In the genomic region with DNA sequence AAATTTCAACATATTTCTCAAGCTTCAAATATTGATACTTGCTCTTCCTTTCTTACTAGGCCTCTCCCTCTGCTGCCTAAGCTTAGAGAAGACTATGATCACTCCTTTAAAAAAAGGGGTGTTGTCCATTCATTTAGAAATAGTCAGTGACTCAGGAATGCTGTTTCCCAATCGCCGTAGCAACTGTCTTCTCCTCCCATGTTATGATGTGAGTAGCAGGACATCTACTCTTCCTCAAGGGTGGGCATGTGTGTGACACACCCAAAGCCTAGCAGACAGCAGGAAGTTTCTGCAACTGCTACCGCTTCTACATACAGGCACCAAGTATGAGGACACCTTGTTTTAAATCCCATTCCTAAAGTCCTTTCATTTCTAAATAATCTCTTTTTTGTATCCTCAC, we compare ENCODE assay signal across 9 cellular contexts. TPM values are rescaled to one million over a fixed set of nuclear protein-coding genes. Genes with fewer than 3 reads are reported as not detected.
DNase-seq lines count a peak whose midpoint lies in the region; ATAC-seq and TF ChIP-seq lines count a peak whose summit lies in the region.
"Had no signal": no experiment of that assay in that cellular context is flagged by ENCODE, and none has a peak within 500 bp of the region (broad histone marks: within the 10 kb centered on the region; RNA-seq: fewer than 3 reads in every experiment).

No MANE protein-coding gene starts in this region.

- H4K20me1 ChIP-seq in BLaER1 treated with 17β-estradiol and CSF1 and Interleukin-3, amounts not matched to agents 10 nM and 100 nM, result peaks cover 0 to 20% (median 0%) of the 10 kb centered on the region in 11 experiments; a peak in 3 of 22 replicates
- H4K20me1 ChIP-seq in smooth muscle cell (ENCODE audit: low read depth), result peaks cover 24% of the 10 kb centered on the region

- peak overlapping the region; percentile 86 for H3K27ac Mint-ChIP-seq in activated CD8-positive, alpha-beta T cell treated with anti-CD3 and anti-CD28 coated beads for 36 hours
- H3K27ac Mint-ChIP-seq: nephron had no signal

- H3K27me3 Mint-ChIP-seq in activated CD8-positive, alpha-beta T cell treated with anti-CD3 and anti-CD28 coated beads for 36 hours, result no peaks in the 10 kb centered on the region

- peaks cover 83% of the 10 kb centered on the region for H3K4me1 Mint-ChIP-seq in activated CD8-positive, alpha-beta T cell treated with anti-CD3 and anti-CD28 coated beads for 36 hours (ENCODE audit: low read depth)

- CTCF ChIA-PET in activated CD8-positive, alpha-beta T cell treated with anti-CD3 and anti-CD28 coated beads for 36 hours (lab: Charles Lee), result interaction anchor here (1.3 to 9.6 kb wide), 6 partner anchors 11 to 46 kb away, joined by 3 to 132 read pairs (median 6); a partner anchor contains a TSS

- H3K36me3 Mint-ChIP-seq in activated CD8-positive, alpha-beta T cell treated with anti-CD3 and anti-CD28 coated beads for 36 hours (ENCODE audit: low read depth), result peaks cover 12% of the 10 kb centered on the region

- peak overlapping the region; percentile 51 to 82 (median 75); a peak in 21 of 22 replicates for H3K9ac ChIP-seq in BLaER1 treated with 17β-estradiol and CSF1 and Interleukin-3, amounts not matched to agents 10 nM and 100 nM
- no peak overlapping the region for H3K9ac ChIP-seq in HUES48 (ENCODE audit: low read depth, low read length)
- peak overlapping the region; percentile 51 for H3K9ac ChIP-seq in smooth muscle cell (ENCODE audit: low read depth)

- H3K27me3 ChIP-seq in BLaER1 treated with 17β-estradiol and CSF1 and Interleukin-3, amounts not matched to agents 10 nM and 100 nM, result no peaks in the 10 kb centered on the region
- H3K27me3 ChIP-seq in HUES48 (ENCODE audit: control insufficient read depth, insufficient read depth, low read length), result no peaks in the 10 kb centered on the region
- H3K27me3 ChIP-seq in smooth muscle cell (ENCODE audit: low read depth), result no peaks in the 10 kb centered on the region

- H2AFZ ChIP-seq in smooth muscle cell (ENCODE audit: low read depth), result no peak overlapping the region

- POLR2A ChIA-PET in activated CD8-positive, alpha-beta T cell treated with anti-CD3 and anti-CD28 coated beads for 36 hours (lab: Charles Lee), result interaction anchor here (0.7 to 1.8 kb wide), 3 partner anchors 11 to 16 kb away, joined by 3 to 6 read pairs (median 4); no protein-coding TSS in a partner anchor

- H3K4me3 Mint-ChIP-seq in activated CD8-positive, alpha-beta T cell treated with anti-CD3 and anti-CD28 coated beads for 36 hours, result peak overlapping the region; percentile 52
- H3K4me3 Mint-ChIP-seq: nephron had no signal

- ATAC-seq in activated CD8-positive, alpha-beta T cell treated with anti-CD3 and anti-CD28 coated beads for 36 hours, result no peak
- ATAC-seq in left cardiac atrium, result peak; percentile 85 to 96
- no peak for ATAC-seq in GM19452 (IDR thresholded peaks at IDR 0.05; ENCODE audit: unreplicated experiment)

- peaks cover 0 to 12% (median 0%) of the 10 kb centered on the region in 11 experiments; a peak in 4 of 22 replicates for H3K9me3 ChIP-seq in BLaER1 treated with 17β-estradiol and CSF1 and Interleukin-3, amounts not matched to agents 10 nM and 100 nM (replicated peaks in 1 of 11)
- H3K9me3 ChIP-seq in HUES48 (ENCODE audit: control insufficient read depth, insufficient read depth, low read length), result no peaks in the 10 kb centered on the region
- H3K9me3 ChIP-seq in smooth muscle cell (replicated peaks; ENCODE audit: low read depth), result no peaks in the 10 kb centered on the region

- H3K9me3 Mint-ChIP-seq in activated CD8-positive, alpha-beta T cell treated with anti-CD3 and anti-CD28 coated beads for 36 hours, result no peaks in the 10 kb centered on the region
- H3K9me3 Mint-ChIP-seq: nephron had no signal

- H3K4me2 ChIP-seq in BLaER1 treated with 17β-estradiol and CSF1 and Interleukin-3, amounts not matched to agents 10 nM and 100 nM, result peak overlapping the region; percentile 81 to 96 (median 91)
- H3K4me2 ChIP-seq in smooth muscle cell, result peak overlapping the region; percentile 8

- H3K36me3 ChIP-seq in BLaER1 treated with 17β-estradiol and CSF1 and Interleukin-3, amounts not matched to agents 10 nM and 100 nM, result peaks cover 0 to 62% (median 33%) of the 10 kb centered on the region in 11 experiments; a peak in 14 of 22 replicates
- H3K36me3 ChIP-seq in HUES48 (ENCODE audit: control insufficient read depth, insufficient read depth, low read length) (no peaks in the 10 kb centered on the region; the same call in 1 of the 2 replicates), smooth muscle cell (ENCODE audit: low read depth) (no peaks in the 10 kb centered on the region)

- TF ChIP-seq CTCF in activated CD8-positive, alpha-beta T cell treated with anti-CD3 and anti-CD28 coated beads for 36 hours (IDR thresholded peaks at IDR 0.05), result no peak
- no peak for TF ChIP-seq CTCF in smooth muscle cell (IDR thresholded peaks at IDR 0.05; ENCODE audit: borderline replicate concordance, insufficient read depth, poor library complexity, severe bottlenecking)

- H3K27ac ChIP-seq in BLaER1 treated with 17β-estradiol and CSF1 and Interleukin-3, amounts not matched to agents 10 nM and 100 nM, result peak overlapping the region; percentile 52 to 94 (median 91); a peak in 21 of 22 replicates
- peak overlapping the region; percentile 16 for H3K27ac ChIP-seq in HUES48 (ENCODE audit: low read depth, low read length)
- H3K27ac ChIP-seq in smooth muscle cell (ENCODE audit: low read depth), result peak overlapping the region; percentile 81

- WGBS in smooth muscle cell (ENCODE audit: low lambda C conversion rate), result 58% methylated on average over 3 of the region's 3 CpGs

- peak; percentile 21 for DNase-seq in activated CD8-positive, alpha-beta T cell treated with anti-CD3 and anti-CD28 coated beads for 36 hours
- peak; percentile 67 for DNase-seq in left cardiac atrium
- DNase-seq in smooth muscle cell (lab: John Stamatoyannopoulos, UW; ENCODE audit: unreplicated experiment), result no peak
- no peak for DNase-seq in KG1 (lab: John Stamatoyannopoulos, UW)
- DNase-seq in activated CD4-positive, CD25-positive, alpha-beta regulatory T cell (lab: John Stamatoyannopoulos, UW), result no peak

- peaks cover 93 to 99% (median 97%) of the 10 kb centered on the region in 10 experiments for H3K4me1 ChIP-seq in BLaER1 treated with 17β-estradiol and CSF1 and Interleukin-3, amounts not matched to agents 10 nM and 100 nM
- peaks cover 5% of the 10 kb centered on the region; the same call in 1 of the 2 replicates for H3K4me1 ChIP-seq in HUES48 (ENCODE audit: control insufficient read depth, insufficient read depth, low read length)
- no peaks in the 10 kb centered on the region for H3K4me1 ChIP-seq in smooth muscle cell (ENCODE audit: low read depth)

- H3K79me2 ChIP-seq in smooth muscle cell (ENCODE audit: low read depth), result peaks cover 82% of the 10 kb centered on the region

- no peaks in the 10 kb centered on the region for H3F3A ChIP-seq in smooth muscle cell (ENCODE audit: low read depth)

- H3K4me3 ChIP-seq in BLaER1 treated with 17β-estradiol and CSF1 and Interleukin-3, amounts not matched to agents 10 nM and 100 nM, result peak overlapping the region in 7 of 10 experiments; percentile 8 to 51 (median 30); a peak in 9 of 20 replicates
- H3K4me3 ChIP-seq in HUES48 (ENCODE audit: low read depth, low read length) (no peak overlapping the region), smooth muscle cell (no peak overlapping the region)

- intact Hi-C loops in activated CD8-positive, alpha-beta T cell treated with anti-CD3 and anti-CD28 coated beads for 36 hours (cut with micrococcal nuclease), result loop anchor here (2.0 kb wide), 1 partner anchor 14 kb away; a partner anchor contains a TSS
- intact Hi-C loops in left cardiac atrium (cut with DNase I), result no loop called here

RNA-seq across cellular contexts. Expression of a gene that starts 14.5 kb away (rescaled TPM):
- total RNA-seq in activated CD8-positive, alpha-beta T cell treated with anti-CD3 and anti-CD28 coated beads for 36 hours, result 100 to 1,000 TPM; 209 to 218 TPM
- total RNA-seq in left cardiac atrium (10 to 100 TPM; 25.9 to 39.4 TPM), smooth muscle cell (25.2 and 26.7 TPM in 2 replicates)
- polyA plus RNA-seq in smooth muscle cell, result 15.4 and 34.7 TPM in 2 replicates

RNA-seq across cellular contexts. Expression of a gene that starts 32.3 kb away (rescaled TPM):
- 10 to 100 TPM; 94.8 to 98.3 TPM for total RNA-seq in activated CD8-positive, alpha-beta T cell treated with anti-CD3 and anti-CD28 coated beads for 36 hours
- total RNA-seq in left cardiac atrium (10 to 100 TPM; 21.1 to 29.8 TPM), smooth muscle cell (47.4 and 50.2 TPM in 2 replicates)
- 66.9 and 79.8 TPM in 2 replicates for polyA plus RNA-seq in smooth muscle cell

RNA-seq across cellular contexts. Expression of a gene that starts 32.5 kb away (rescaled TPM):
- 10 to 100 TPM; 31.4 to 35.6 TPM for total RNA-seq in activated CD8-positive, alpha-beta T cell treated with anti-CD3 and anti-CD28 coated beads for 36 hours
- 1 to 10 TPM; 1.4 to 1.6 TPM for total RNA-seq in left cardiac atrium
- total RNA-seq in smooth muscle cell, result 2.6 and 4.2 TPM in 2 replicates
- polyA plus RNA-seq in smooth muscle cell, result 7.4 and 8.7 TPM in 2 replicates

RNA-seq across cellular contexts. Expression of a gene that starts 46.9 kb away (rescaled TPM):
- 10 to 100 TPM; 30.1 to 31.8 TPM for total RNA-seq in activated CD8-positive, alpha-beta T cell treated with anti-CD3 and anti-CD28 coated beads for 36 hours
- total RNA-seq in left cardiac atrium, result 1 to 10 TPM; 6.1 to 7.3 TPM
- 15.6 and 16.4 TPM in 2 replicates for total RNA-seq in smooth muscle cell
- polyA plus RNA-seq in smooth muscle cell, result 15.7 and 35.8 TPM in 2 replicates

Comparison
In these comparisons a context has a peak if more than half of its experiments do, and no peak if none do; other contexts are left out.
1. H3K27ac ChIP-seq: peak in every context shown above with its lines; median percentile 91 in BLaER1 treated with 17β-estradiol and CSF1 and Interleukin-3, amounts not matched to agents 10 nM and 100 nM; 81 in smooth muscle cell; 16 in HUES48.
2. H3K4me3 ChIP-seq: peak in BLaER1 treated with 17β-estradiol and CSF1 and Interleukin-3, amounts not matched to agents 10 nM and 100 nM (7 of 10); none in HUES48 (single experiment) and smooth muscle cell (single experiment).
3. ATAC-seq: peak in left cardiac atrium (2 of 2); none in activated CD8-positive, alpha-beta T cell treated with anti-CD3 and anti-CD28 coated beads for 36 hours (single experiment) and GM19452 (single experiment).
4. DNase-seq: peak in activated CD8-positive, alpha-beta T cell treated with anti-CD3 and anti-CD28 coated beads for 36 hours (single experiment) and left cardiac atrium (single experiment); none in smooth muscle cell (single experiment), KG1 (single experiment) and activated CD4-positive, CD25-positive, alpha-beta regulatory T cell (0 of 4).